In the genomic region with DNA sequence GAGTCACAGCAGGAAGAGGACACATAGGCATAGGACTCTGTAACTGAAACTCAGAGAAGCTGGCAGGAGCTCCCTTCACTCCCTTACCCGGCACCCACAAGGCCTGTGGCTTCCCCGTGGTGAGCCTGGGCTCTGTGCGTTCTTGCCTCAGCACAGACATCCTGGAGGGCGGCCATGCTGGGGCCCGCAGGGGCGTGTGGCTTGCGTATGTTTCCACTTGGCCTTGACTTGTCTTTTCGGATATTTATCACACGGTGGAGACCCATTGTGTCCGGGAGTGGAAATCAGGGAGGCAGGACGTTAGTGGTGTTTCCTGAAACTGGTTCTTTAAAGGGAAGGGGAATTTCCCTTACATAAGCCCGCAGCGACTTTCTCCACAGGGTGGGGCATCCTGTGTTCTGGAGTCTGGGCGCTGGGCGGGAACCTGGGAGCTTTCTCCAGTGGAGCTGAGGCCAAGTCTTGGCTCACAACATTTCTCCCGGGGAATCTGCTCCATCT, we compare ENCODE assay signal across 9 cellular contexts. TPM values are rescaled to one million over a fixed set of nuclear protein-coding genes. Genes with fewer than 3 reads are reported as not detected.
DNase-seq lines count a peak whose midpoint lies in the region; ATAC-seq and TF ChIP-seq lines count a peak whose summit lies in the region.
"Had no signal": no experiment of that assay in that cellular context is flagged by ENCODE, and none has a peak within 500 bp of the region (broad histone marks: within the 10 kb centered on the region; RNA-seq: fewer than 3 reads in every experiment).

No MANE protein-coding gene starts in this region.

- no peaks in the 10 kb centered on the region for H4K20me1 ChIP-seq in smooth muscle cell (ENCODE audit: low read depth)

- no peak overlapping the region for H2AFZ ChIP-seq in smooth muscle cell (ENCODE audit: low read depth)

- intact Hi-C loops in left ventricle myocardium inferior (cut with micrococcal nuclease) = no loop called here

- WGBS in smooth muscle cell (ENCODE audit: low lambda C conversion rate) = 78% methylated on average over 16 of the region's 16 CpGs

- H3K79me2 ChIP-seq in smooth muscle cell (ENCODE audit: low read depth) = no peaks in the 10 kb centered on the region

- H3K9me3 ChIP-seq in left ventricle myocardium inferior (replicated peaks) (no peaks in the 10 kb centered on the region), smooth muscle cell (replicated peaks; ENCODE audit: low read depth) (no peaks in the 10 kb centered on the region)

- peak; percentile 39 for ATAC-seq in GM19035 (IDR thresholded peaks at IDR 0.05; ENCODE audit: unreplicated experiment)
- peak; percentile 51 for ATAC-seq in HG03196 (IDR thresholded peaks at IDR 0.05; ENCODE audit: unreplicated experiment)
- peak; percentile 89 to 90 for ATAC-seq in activated T-cell treated with anti-CD3 and anti-CD28 coated beads, Interleukin-2, amount 50 U/mL, for 72 hours (replicated peaks in 1 of 2)
- ATAC-seq in GM18520 (IDR thresholded peaks at IDR 0.05; ENCODE audit: unreplicated experiment) = no peak

- peak overlapping the region; percentile 23 for H3K27ac Mint-ChIP-seq in activated T-cell treated with anti-CD3 and anti-CD28 coated beads, Interleukin-2, amount 50 U/mL, for 72 hours

- H3K4me1 Mint-ChIP-seq in activated T-cell treated with anti-CD3 and anti-CD28 coated beads, Interleukin-2, amount 50 U/mL, for 72 hours (ENCODE audit: low read depth) = peaks cover 26% of the 10 kb centered on the region

- H3K4me3 Mint-ChIP-seq in activated T-cell treated with anti-CD3 and anti-CD28 coated beads, Interleukin-2, amount 50 U/mL, for 72 hours = peak overlapping the region; percentile 31 to 49

- H3K9ac ChIP-seq in smooth muscle cell (ENCODE audit: low read depth) = no peak overlapping the region
- H3K9ac ChIP-seq: KMS-11 had no signal

- H3K27ac ChIP-seq in left ventricle myocardium inferior (replicated peaks) (peak overlapping the region; percentile 88), smooth muscle cell (ENCODE audit: low read depth) (no peak overlapping the region)
- H3K27ac ChIP-seq: KMS-11 had no signal

- H3K36me3 ChIP-seq in left ventricle myocardium inferior (peaks cover 31% of the 10 kb centered on the region), smooth muscle cell (ENCODE audit: low read depth) (no peaks in the 10 kb centered on the region)

- no peaks in the 10 kb centered on the region for H3K27me3 ChIP-seq in left ventricle myocardium inferior (ENCODE audit: low read depth)
- H3K27me3 ChIP-seq in smooth muscle cell (ENCODE audit: low read depth) = no peaks in the 10 kb centered on the region

- TF ChIP-seq CTCF in left ventricle myocardium inferior (IDR thresholded peaks at IDR 0.05; ENCODE audit: borderline replicate concordance) (no peak), smooth muscle cell (IDR thresholded peaks at IDR 0.05; ENCODE audit: borderline replicate concordance, insufficient read depth, poor library complexity, severe bottlenecking) (no peak)

- H3K4me3 ChIP-seq in left ventricle myocardium inferior (peak overlapping the region; percentile 45), smooth muscle cell (no peak overlapping the region)

- H3K36me3 Mint-ChIP-seq in activated T-cell treated with anti-CD3 and anti-CD28 coated beads, Interleukin-2, amount 50 U/mL, for 72 hours (ENCODE audit: insufficient read depth in 2 of 2) = peaks cover 3 to 11% of the 10 kb centered on the region in 2 donors

- H3K4me2 ChIP-seq in smooth muscle cell = peak overlapping the region; percentile 3
- H3K4me2 ChIP-seq: KMS-11 had no signal

- DNase-seq in activated T-cell treated with anti-CD3 and anti-CD28 coated beads, Interleukin-2, amount 50 U/mL, for 72 hours = peak; percentile 63 to 75
- DNase-seq in left ventricle myocardium inferior (peak; percentile 87), smooth muscle cell (lab: John Stamatoyannopoulos, UW; ENCODE audit: unreplicated experiment) (no peak), occipital lobe (lab: John Stamatoyannopoulos, UW) (no peak), SKM-1 treated with dmso at 0.1 percent for 144 hours (lab: John Stamatoyannopoulos, UW; ENCODE audit: unreplicated experiment) (no peak)

- peaks cover 72% of the 10 kb centered on the region for H3K4me1 ChIP-seq in left ventricle myocardium inferior
- H3K4me1 ChIP-seq in smooth muscle cell (ENCODE audit: low read depth) = no peaks in the 10 kb centered on the region

- peaks cover 27% of the 10 kb centered on the region for H3F3A ChIP-seq in smooth muscle cell (ENCODE audit: low read depth)

- H3K9me3 Mint-ChIP-seq in activated T-cell treated with anti-CD3 and anti-CD28 coated beads, Interleukin-2, amount 50 U/mL, for 72 hours = no peaks in the 10 kb centered on the region

- H3K27me3 Mint-ChIP-seq in activated T-cell treated with anti-CD3 and anti-CD28 coated beads, Interleukin-2, amount 50 U/mL, for 72 hours (ENCODE audit: low read depth) = peaks cover 45% of the 10 kb centered on the region

RNA-seq across cellular contexts. Expression of gene EML6, which starts 49.9 kb away (rescaled TPM):
- total RNA-seq in activated T-cell treated with anti-CD3 and anti-CD28 coated beads, Interleukin-2, amount 50 U/mL, for 72 hours = 1 to 10 TPM in 1 of 2 donors, under 1 TPM in 1; 0.96 to 2.0 TPM
- total RNA-seq in left ventricle myocardium inferior (0.77 TPM), smooth muscle cell (0.49 and 9.7 TPM in 2 replicates), occipital lobe (12.9 TPM)
- polyA plus RNA-seq in smooth muscle cell = 0.54 and 1.5 TPM in 2 replicates

Comparison
In these comparisons a context has a peak if more than half of its experiments do, and no peak if none do; other contexts are left out.
1. DNase-seq: peak in activated T-cell treated with anti-CD3 and anti-CD28 coated beads, Interleukin-2, amount 50 U/mL, for 72 hours (2 of 2) and left ventricle myocardium inferior (single experiment); none in smooth muscle cell (single experiment), occipital lobe (single experiment) and SKM-1 treated with dmso at 0.1 percent for 144 hours (single experiment).